1 cellular context compared by ENCODE assay signal in genomic region chr17:82065193-82065637, GRCh38.
TF ChIP-seq lines count a peak whose summit lies in the region.

No MANE protein-coding gene starts in this region.

TF ChIP-seq in K562, 482 proteins besides CTCF, POLR2A, EP300 and RAD21 (continued from another document and continues in another):
- no peak for TF ChIP-seq CLOCK (CRISPR knock-in tag; IDR thresholded peaks at IDR 0.05; ENCODE audit: borderline replicate concordance)
- no peak for TF ChIP-seq SOX6 (IDR thresholded peaks at IDR 0.05)
- no peak for TF ChIP-seq XRCC5 (IDR thresholded peaks at IDR 0.05; ENCODE audit: low read depth, low read length)
- TF ChIP-seq BRD4 (IDR thresholded peaks at IDR 0.05), result no peak
- TF ChIP-seq CCAR2 (IDR thresholded peaks at IDR 0.05; ENCODE audit: low read depth, low read length), result no peak
- TF ChIP-seq HMGXB4 (CRISPR knock-in tag; IDR thresholded peaks at IDR 0.05), result 0 out of 2 replicates have a peak, but pooled peaks have one; percentile 23
- TF ChIP-seq FUS (optimal IDR thresholded peaks at IDR 0.05; ENCODE audit: low read depth, low read length), result no peak
- no peak for TF ChIP-seq NR2C2 (CRISPR knock-in tag; IDR thresholded peaks at IDR 0.05)
- TF ChIP-seq NR2C2 (tag; IDR thresholded peaks at IDR 0.05), result 0 out of 2 replicates have a peak, but pooled peaks have one; percentile 96
- no peak for TF ChIP-seq MTA3 (IDR thresholded peaks at IDR 0.05; ENCODE audit: borderline replicate concordance)
- no peak for TF ChIP-seq MITF (IDR thresholded peaks at IDR 0.05)
- TF ChIP-seq ZNF146 (CRISPR knock-in tag; IDR thresholded peaks at IDR 0.05; ENCODE audit: unreplicated experiment), result no peak
- no peak for TF ChIP-seq HDAC3 (IDR thresholded peaks at IDR 0.05; ENCODE audit: borderline replicate concordance, partially characterized antibody)
- peak; percentile 44 for TF ChIP-seq RBFOX2 (IDR thresholded peaks at IDR 0.05; ENCODE audit: low read depth, low read length)
- no peak for TF ChIP-seq SP1 (CRISPR knock-in tag; IDR thresholded peaks at IDR 0.05)
- no peak for TF ChIP-seq MEF2A (IDR thresholded peaks at IDR 0.05; ENCODE audit: control insufficient read depth, low read depth, low read length)
- TF ChIP-seq E4F1 (CRISPR knock-in tag; IDR thresholded peaks at IDR 0.05; ENCODE audit: borderline replicate concordance), result no peak
- no peak for TF ChIP-seq NCOR1 (IDR thresholded peaks at IDR 0.05)
- no peak for TF ChIP-seq SIX5 (IDR thresholded peaks at IDR 0.05; ENCODE audit: borderline replicate concordance in 1 of 2, insufficient read depth in 1 of 2, low read depth in 1 of 2, low read length in 2 of 2)
- TF ChIP-seq TRIM25 (IDR thresholded peaks at IDR 0.05; ENCODE audit: borderline replicate concordance), result no peak
- TF ChIP-seq ZNF324 (CRISPR knock-in tag; IDR thresholded peaks at IDR 0.05), result no peak
- TF ChIP-seq TCF3 (CRISPR knock-in tag; IDR thresholded peaks at IDR 0.05), result no peak
- TF ChIP-seq RBM14 (IDR thresholded peaks at IDR 0.05; ENCODE audit: borderline replicate concordance, insufficient read depth, low read depth, low read length), result 0 out of 2 replicates have a peak, but pooled peaks have one; percentile 25
- TF ChIP-seq ERF (CRISPR knock-in tag; IDR thresholded peaks at IDR 0.05), result no peak
- TF ChIP-seq WHSC1 (IDR thresholded peaks at IDR 0.05; ENCODE audit: low read length), result no peak
- TF ChIP-seq, protein P1, sequence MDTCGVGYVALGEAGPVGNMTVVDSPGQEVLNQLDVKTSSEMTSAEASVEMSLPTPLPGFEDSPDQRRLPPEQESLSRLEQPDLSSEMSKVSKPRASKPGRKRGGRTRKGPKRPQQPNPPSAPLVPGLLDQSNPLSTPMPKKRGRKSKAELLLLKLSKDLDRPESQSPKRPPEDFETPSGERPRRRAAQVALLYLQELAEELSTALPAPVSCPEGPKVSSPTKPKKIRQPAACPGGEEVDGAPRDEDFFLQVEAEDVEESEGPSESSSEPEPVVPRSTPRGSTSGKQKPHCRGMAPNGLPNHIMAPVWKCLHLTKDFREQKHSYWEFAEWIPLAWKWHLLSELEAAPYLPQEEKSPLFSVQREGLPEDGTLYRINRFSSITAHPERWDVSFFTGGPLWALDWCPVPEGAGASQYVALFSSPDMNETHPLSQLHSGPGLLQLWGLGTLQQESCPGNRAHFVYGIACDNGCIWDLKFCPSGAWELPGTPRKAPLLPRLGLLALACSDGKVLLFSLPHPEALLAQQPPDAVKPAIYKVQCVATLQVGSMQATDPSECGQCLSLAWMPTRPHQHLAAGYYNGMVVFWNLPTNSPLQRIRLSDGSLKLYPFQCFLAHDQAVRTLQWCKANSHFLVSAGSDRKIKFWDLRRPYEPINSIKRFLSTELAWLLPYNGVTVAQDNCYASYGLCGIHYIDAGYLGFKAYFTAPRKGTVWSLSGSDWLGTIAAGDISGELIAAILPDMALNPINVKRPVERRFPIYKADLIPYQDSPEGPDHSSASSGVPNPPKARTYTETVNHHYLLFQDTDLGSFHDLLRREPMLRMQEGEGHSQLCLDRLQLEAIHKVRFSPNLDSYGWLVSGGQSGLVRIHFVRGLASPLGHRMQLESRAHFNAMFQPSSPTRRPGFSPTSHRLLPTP (IDR thresholded peaks at IDR 0.05; ENCODE audit: borderline replicate concordance, extremely low read depth, insufficient read length), result no peak
- no peak for TF ChIP-seq ZNF24 (IDR thresholded peaks at IDR 0.05)
- TF ChIP-seq, protein P2, sequence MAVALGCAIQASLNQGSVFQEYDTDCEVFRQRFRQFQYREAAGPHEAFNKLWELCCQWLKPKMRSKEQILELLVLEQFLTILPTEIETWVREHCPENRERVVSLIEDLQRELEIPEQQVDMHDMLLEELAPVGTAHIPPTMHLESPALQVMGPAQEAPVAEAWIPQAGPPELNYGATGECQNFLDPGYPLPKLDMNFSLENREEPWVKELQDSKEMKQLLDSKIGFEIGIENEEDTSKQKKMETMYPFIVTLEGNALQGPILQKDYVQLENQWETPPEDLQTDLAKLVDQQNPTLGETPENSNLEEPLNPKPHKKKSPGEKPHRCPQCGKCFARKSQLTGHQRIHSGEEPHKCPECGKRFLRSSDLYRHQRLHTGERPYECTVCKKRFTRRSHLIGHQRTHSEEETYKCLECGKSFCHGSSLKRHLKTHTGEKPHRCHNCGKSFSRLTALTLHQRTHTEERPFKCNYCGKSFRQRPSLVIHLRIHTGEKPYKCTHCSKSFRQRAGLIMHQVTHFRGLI (CRISPR knock-in tag; IDR thresholded peaks at IDR 0.05), result no peak
- TF ChIP-seq, protein P3, sequence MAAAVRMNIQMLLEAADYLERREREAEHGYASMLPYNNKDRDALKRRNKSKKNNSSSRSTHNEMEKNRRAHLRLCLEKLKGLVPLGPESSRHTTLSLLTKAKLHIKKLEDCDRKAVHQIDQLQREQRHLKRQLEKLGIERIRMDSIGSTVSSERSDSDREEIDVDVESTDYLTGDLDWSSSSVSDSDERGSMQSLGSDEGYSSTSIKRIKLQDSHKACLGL (CRISPR knock-in tag; IDR thresholded peaks at IDR 0.05; ENCODE audit: borderline replicate concordance, poor library complexity, severe bottlenecking), result no peak
- TF ChIP-seq, protein P4, sequence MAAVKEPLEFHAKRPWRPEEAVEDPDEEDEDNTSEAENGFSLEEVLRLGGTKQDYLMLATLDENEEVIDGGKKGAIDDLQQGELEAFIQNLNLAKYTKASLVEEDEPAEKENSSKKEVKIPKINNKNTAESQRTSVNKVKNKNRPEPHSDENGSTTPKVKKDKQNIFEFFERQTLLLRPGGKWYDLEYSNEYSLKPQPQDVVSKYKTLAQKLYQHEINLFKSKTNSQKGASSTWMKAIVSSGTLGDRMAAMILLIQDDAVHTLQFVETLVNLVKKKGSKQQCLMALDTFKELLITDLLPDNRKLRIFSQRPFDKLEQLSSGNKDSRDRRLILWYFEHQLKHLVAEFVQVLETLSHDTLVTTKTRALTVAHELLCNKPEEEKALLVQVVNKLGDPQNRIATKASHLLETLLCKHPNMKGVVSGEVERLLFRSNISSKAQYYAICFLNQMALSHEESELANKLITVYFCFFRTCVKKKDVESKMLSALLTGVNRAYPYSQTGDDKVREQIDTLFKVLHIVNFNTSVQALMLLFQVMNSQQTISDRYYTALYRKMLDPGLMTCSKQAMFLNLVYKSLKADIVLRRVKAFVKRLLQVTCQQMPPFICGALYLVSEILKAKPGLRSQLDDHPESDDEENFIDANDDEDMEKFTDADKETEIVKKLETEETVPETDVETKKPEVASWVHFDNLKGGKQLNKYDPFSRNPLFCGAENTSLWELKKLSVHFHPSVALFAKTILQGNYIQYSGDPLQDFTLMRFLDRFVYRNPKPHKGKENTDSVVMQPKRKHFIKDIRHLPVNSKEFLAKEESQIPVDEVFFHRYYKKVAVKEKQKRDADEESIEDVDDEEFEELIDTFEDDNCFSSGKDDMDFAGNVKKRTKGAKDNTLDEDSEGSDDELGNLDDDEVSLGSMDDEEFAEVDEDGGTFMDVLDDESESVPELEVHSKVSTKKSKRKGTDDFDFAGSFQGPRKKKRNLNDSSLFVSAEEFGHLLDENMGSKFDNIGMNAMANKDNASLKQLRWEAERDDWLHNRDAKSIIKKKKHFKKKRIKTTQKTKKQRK (IDR thresholded peaks at IDR 0.05; ENCODE audit: borderline replicate concordance, low read depth, low read length), result no peak
- TF ChIP-seq ZSCAN29 (IDR thresholded peaks at IDR 0.05), result 0 out of 2 replicates have a peak, but pooled peaks have one; percentile 7
- TF ChIP-seq ZNF668 (CRISPR knock-in tag; IDR thresholded peaks at IDR 0.05), result no peak
- TF ChIP-seq SIN3A (IDR thresholded peaks at IDR 0.05; ENCODE audit: borderline replicate concordance in 2 of 2, control insufficient read depth in 1 of 2, low read depth in 2 of 2, low read length in 2 of 2), result peak in 1 of 2 experiments; percentile 57; a peak in 2 of 4 replicates
- TF ChIP-seq, protein P5, sequence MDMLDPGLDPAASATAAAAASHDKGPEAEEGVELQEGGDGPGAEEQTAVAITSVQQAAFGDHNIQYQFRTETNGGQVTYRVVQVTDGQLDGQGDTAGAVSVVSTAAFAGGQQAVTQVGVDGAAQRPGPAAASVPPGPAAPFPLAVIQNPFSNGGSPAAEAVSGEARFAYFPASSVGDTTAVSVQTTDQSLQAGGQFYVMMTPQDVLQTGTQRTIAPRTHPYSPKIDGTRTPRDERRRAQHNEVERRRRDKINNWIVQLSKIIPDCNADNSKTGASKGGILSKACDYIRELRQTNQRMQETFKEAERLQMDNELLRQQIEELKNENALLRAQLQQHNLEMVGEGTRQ (CRISPR knock-in tag; IDR thresholded peaks at IDR 0.05), result no peak
- no peak for TF ChIP-seq ARID2 (IDR thresholded peaks at IDR 0.05)
- TF ChIP-seq, protein P6, sequence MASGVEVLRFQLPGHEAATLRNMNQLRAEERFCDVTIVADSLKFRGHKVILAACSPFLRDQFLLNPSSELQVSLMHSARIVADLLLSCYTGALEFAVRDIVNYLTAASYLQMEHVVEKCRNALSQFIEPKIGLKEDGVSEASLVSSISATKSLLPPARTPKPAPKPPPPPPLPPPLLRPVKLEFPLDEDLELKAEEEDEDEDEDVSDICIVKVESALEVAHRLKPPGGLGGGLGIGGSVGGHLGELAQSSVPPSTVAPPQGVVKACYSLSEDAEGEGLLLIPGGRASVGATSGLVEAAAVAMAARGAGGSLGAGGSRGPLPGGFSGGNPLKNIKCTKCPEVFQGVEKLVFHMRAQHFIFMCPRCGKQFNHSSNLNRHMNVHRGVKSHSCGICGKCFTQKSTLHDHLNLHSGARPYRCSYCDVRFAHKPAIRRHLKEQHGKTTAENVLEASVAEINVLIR (CRISPR knock-in tag; IDR thresholded peaks at IDR 0.05), result no peak
- no peak for TF ChIP-seq ZNF444 (CRISPR knock-in tag; IDR thresholded peaks at IDR 0.05)
- peak; percentile 56 for TF ChIP-seq ZFX (CRISPR knock-in tag; IDR thresholded peaks at IDR 0.05)
- 0 out of 2 replicates have a peak, but pooled peaks have one; percentile 0 for TF ChIP-seq FOSL1 (tag; conservative IDR thresholded peaks at IDR 0.05)
- TF ChIP-seq ETS2 (tag; IDR thresholded peaks at IDR 0.05; ENCODE audit: borderline replicate concordance, poor library complexity, severe bottlenecking), result no peak
